8 cellular contexts compared by ENCODE assay signal in genomic region chr11:762421-763072, GRCh38. TPM values are rescaled to one million over a fixed set of nuclear protein-coding genes. Genes with fewer than 3 reads are reported as not detected.
DNase-seq lines count a peak whose midpoint lies in the region; ATAC-seq, FAIRE-seq and TF ChIP-seq lines count a peak whose summit lies in the region.

No MANE protein-coding gene starts in this region.

- H3K27ac Mint-ChIP-seq in activated CD4-positive, alpha-beta T cell treated with anti-CD3 and anti-CD28 coated beads for 36 hours: no peak overlapping the region

- no peak overlapping the region for H3K4me3 ChIP-seq in GM12878

- POLR2A ChIA-PET in activated CD4-positive, alpha-beta T cell treated with anti-CD3 and anti-CD28 coated beads for 36 hours (lab: Charles Lee): no interaction called here
- POLR2A ChIA-PET in GM12878 (lab: Charles Lee): no interaction called here

- no peaks in the 10 kb centered on the region for H3K27me3 Mint-ChIP-seq in activated CD4-positive, alpha-beta T cell treated with anti-CD3 and anti-CD28 coated beads for 36 hours

- intact Hi-C loops in activated CD4-positive, alpha-beta T cell treated with anti-CD3 and anti-CD28 coated beads for 36 hours (cut with DNase I, micrococcal nuclease): no loop called here
- intact Hi-C loops in GM12878 (cut with micrococcal nuclease; ENCODE audit: unreplicated experiment): no loop called here

- RAD21 ChIA-PET in GM12878 (lab: Charles Lee; ENCODE audit: unreplicated experiment): no interaction called here

- peak; percentile 28 for ATAC-seq in activated CD4-positive, alpha-beta T cell treated with anti-CD3 and anti-CD28 coated beads for 36 hours
- ATAC-seq in GM12878 (peak; percentile 62), GM21529 (IDR thresholded peaks at IDR 0.05; ENCODE audit: unreplicated experiment) (no peak)

- no TSS peak for BruUV-seq in GM12878 (replicated peaks; lab: Mats Ljungman, UMichigan)

- no peaks in the 10 kb centered on the region for H3K9me3 ChIP-seq in GM12878 (replicated peaks; ENCODE audit: control insufficient read depth, insufficient read depth, low read length)

- H3K4me3 Mint-ChIP-seq in activated CD4-positive, alpha-beta T cell treated with anti-CD3 and anti-CD28 coated beads for 36 hours: no peak overlapping the region

- SMC1A ChIA-PET in GM12878 (lab: Charles Lee; ENCODE audit: uncharacterized antibody, unreplicated experiment): no interaction called here

- in situ Hi-C loops in GM12878 (cut with MboI): no loop called here

- TF ChIP-seq RAD21 in GM12878 (IDR thresholded peaks at IDR 0.05; ENCODE audit: insufficient read depth, low read depth, low read length): no peak

- H3K4me2 ChIP-seq in GM12878 (ENCODE audit: control insufficient read depth, insufficient read depth): no peak overlapping the region

- no peaks in the 10 kb centered on the region for H3K79me2 ChIP-seq in GM12878 (ENCODE audit: control insufficient read depth, insufficient read depth, low read length)

- 54% methylated on average over 10 of the region's 10 CpGs for WGBS in GM12878 (ENCODE audit: insufficient coverage, insufficient replicate concordance, low lambda C conversion rate, missing lambda C conversion rate)

- TF ChIP-seq CTCF in GM12878 (IDR thresholded peaks at IDR 0.05 in 2 of 3, conservative IDR thresholded peaks at IDR 0.05 in 1 of 3; ENCODE audit: control insufficient read depth in 2 of 3, extremely low read depth in 1 of 3, insufficient read depth in 1 of 3, low read depth in 3 of 3, low read length in 3 of 3): peak in 2 of 3 experiments; percentile 20 to 38; a peak in 2 of 6 replicates

- H3K27ac ChIP-seq in GM12878 (ENCODE audit: control insufficient read depth, insufficient read depth) (no peak overlapping the region), layer of hippocampus (ENCODE audit: low read depth, low read length) (peak overlapping the region; percentile 77)

- no peak for FAIRE-seq in GM12878 (lab: Jason Lieb, UNC)

- H3K27me3 ChIP-seq in GM12878 (replicated peaks in 1 of 2; ENCODE audit: control insufficient read depth in 2 of 2, insufficient read depth in 2 of 2, low read length in 1 of 2) (no peaks in the 10 kb centered on the region), layer of hippocampus (ENCODE audit: control insufficient read depth, insufficient read depth, low read length) (no peaks in the 10 kb centered on the region)

- no peaks in the 10 kb centered on the region for H4K20me1 ChIP-seq in GM12878 (ENCODE audit: control insufficient read depth, insufficient read depth)

- H2AFZ ChIP-seq in GM12878 (ENCODE audit: control insufficient read depth, low read depth, low read length): no peak overlapping the region

- peak; percentile 48 for DNase-seq in activated CD4-positive, alpha-beta T cell treated with anti-CD3 and anti-CD28 coated beads for 36 hours
- DNase-seq in activated CD4-positive, alpha-beta T cell treated with anti-CD3 and anti-CD28 coated beads for 4 hours: no peak
- DNase-seq in NAMALWA (ENCODE audit: low spot score) (peak; percentile 67), GM12878 (ENCODE audit: low read depth, low spot score) (no peak)
- DNase-seq in activated effector memory CD4-positive, alpha-beta T cell treated with Interleukin-2 at 50 U/mL for 16 hours: no peak
- no peak for DNase-seq in central memory CD4-positive, alpha-beta T cell

- H3K9ac ChIP-seq in GM12878 (ENCODE audit: control insufficient read depth, insufficient read depth, low read length): no peak overlapping the region

- peaks cover 29 to 42% of the 10 kb centered on the region in 2 experiments; a peak in 3 of 4 replicates for H3K36me3 ChIP-seq in GM12878 (ENCODE audit: control insufficient read depth in 2 of 2, insufficient read depth in 2 of 2, low read length in 1 of 2)

- H3K4me1 Mint-ChIP-seq in activated CD4-positive, alpha-beta T cell treated with anti-CD3 and anti-CD28 coated beads for 36 hours: peaks cover 17% of the 10 kb centered on the region

- no peak for TF ChIP-seq EP300 in GM12878 (IDR thresholded peaks at IDR 0.05; ENCODE audit: borderline replicate concordance in 1 of 2, control insufficient read depth in 1 of 2, low read depth in 2 of 2, low read length in 2 of 2)

- CTCF ChIA-PET in activated CD4-positive, alpha-beta T cell treated with anti-CD3 and anti-CD28 coated beads for 36 hours (lab: Charles Lee): interaction anchor here (0.5 kb wide), 1 partner anchor 97 kb away, joined by 4 read pairs; no protein-coding TSS in a partner anchor
- CTCF ChIA-PET in GM12878 (lab: Yijun Ruan, JAX): no interaction called here

- H3K4me1 ChIP-seq in GM12878 (ENCODE audit: control insufficient read depth, insufficient read depth, low read length): no peaks in the 10 kb centered on the region

- TF ChIP-seq POLR2A in GM12878 (IDR thresholded peaks at IDR 0.05; ENCODE audit: low read depth, low read length): peak; percentile 70

- peaks cover 40% of the 10 kb centered on the region for H3K36me3 Mint-ChIP-seq in activated CD4-positive, alpha-beta T cell treated with anti-CD3 and anti-CD28 coated beads for 36 hours (ENCODE audit: low read depth)

- no peaks in the 10 kb centered on the region for H3K9me3 Mint-ChIP-seq in activated CD4-positive, alpha-beta T cell treated with anti-CD3 and anti-CD28 coated beads for 36 hours (ENCODE audit: low read depth)

RNA-seq across cellular contexts. Expression of gene GATD1, which starts 14.7 kb away (rescaled TPM):
- 10 to 100 TPM; 45.7 to 59.8 TPM for total RNA-seq in activated CD4-positive, alpha-beta T cell treated with anti-CD3 and anti-CD28 coated beads for 36 hours
- 169 and 199 TPM in 2 replicates for total RNA-seq in GM12878 (2013; cell fraction: nucleolus; rRNA removed)
- total RNA-seq in GM12878 (2014; rRNA removed) (19.0 and 28.2 TPM in 2 replicates), GM12878 (2014; rRNA removed; fragmentation: Illumina TruSeq; extraction: Trizol) (16.3 and 20.3 TPM in 2 replicates), GM12878 (2021) (59.7 and 62.3 TPM in 2 replicates)
- polyA plus RNA-seq in GM12878 (2011; ENCODE audit: low read depth): 29.1 TPM
- polyA plus RNA-seq in GM12878 (2011; rRNA removed) (11.8 and 17.0 TPM in 2 replicates), GM12878 (2014; fragmentation: Illumina TruSeq; extraction: Trizol) (4.3 and 18.5 TPM in 2 replicates), GM12878 (2014; fragmentation: Nextera tagmentation; extraction: Ambion mirVana) (1 to 10 TPM; 1.2 to 3.3 TPM), GM12878 (2014; rRNA removed) (85.8 and 92.6 TPM in 2 replicates), GM12878 (2016; fragmentation: Nextera tagmentation; extraction: Ambion mirVana) (10 to 100 TPM; 24.3 to 28.0 TPM)
- 30.5 and 60.2 TPM in 2 replicates for polyA plus RNA-seq in GM12878 (2011; cell fraction: cytosol; rRNA removed)
- polyA plus RNA-seq in GM12878 (2011; cell fraction: nucleus; rRNA removed): 246 and 392 TPM in 2 replicates
- 21.7 and 24.5 TPM in 2 replicates for polyA plus RNA-seq in GM12878 (2012)
- 8.6 and 24.9 TPM in 2 replicates for polyA minus RNA-seq in GM12878 (2011; rRNA and poly(A)+ RNA removed)
- 8.4 and 13.1 TPM in 2 replicates for polyA minus RNA-seq in GM12878 (2011; cell fraction: cytosol; rRNA and poly(A)+ RNA removed)
- polyA minus RNA-seq in GM12878 (2011; cell fraction: nucleus; rRNA and poly(A)+ RNA removed): 23.9 and 49.5 TPM in 2 replicates

RNA-seq across cellular contexts. Expression of gene TALDO1, which starts 15.3 kb away (rescaled TPM):
- total RNA-seq in activated CD4-positive, alpha-beta T cell treated with anti-CD3 and anti-CD28 coated beads for 36 hours: 100 to 1,000 TPM; 239 to 246 TPM
- 34.6 and 35.6 TPM in 2 replicates for total RNA-seq in GM12878 (2013; cell fraction: nucleolus; rRNA removed)
- total RNA-seq in GM12878 (2014; rRNA removed): 168 and 176 TPM in 2 replicates
- total RNA-seq in GM12878 (2014; rRNA removed; fragmentation: Illumina TruSeq; extraction: Trizol): 139 and 148 TPM in 2 replicates
- total RNA-seq in GM12878 (2021): 226 and 227 TPM in 2 replicates
- polyA plus RNA-seq in GM12878 (2011; ENCODE audit: low read depth): 120 TPM
- 88.2 and 152 TPM in 2 replicates for polyA plus RNA-seq in GM12878 (2011; rRNA removed)
- 193 and 210 TPM in 2 replicates for polyA plus RNA-seq in GM12878 (2011; cell fraction: cytosol; rRNA removed)
- polyA plus RNA-seq in GM12878 (2011; cell fraction: nucleus; rRNA removed): 130 and 164 TPM in 2 replicates
- polyA plus RNA-seq in GM12878 (2012): 116 and 122 TPM in 2 replicates
- polyA plus RNA-seq in GM12878 (2014; fragmentation: Illumina TruSeq; extraction: Trizol): 70.6 and 146 TPM in 2 replicates
- 100 to 1,000 TPM; 121 to 189 TPM for polyA plus RNA-seq in GM12878 (2014; fragmentation: Nextera tagmentation; extraction: Ambion mirVana)
- polyA plus RNA-seq in GM12878 (2014; rRNA removed): 227 and 242 TPM in 2 replicates
- 100 to 1,000 TPM; 293 to 302 TPM for polyA plus RNA-seq in GM12878 (2016; fragmentation: Nextera tagmentation; extraction: Ambion mirVana)
- polyA minus RNA-seq in GM12878 (2011; rRNA and poly(A)+ RNA removed): 51.3 and 80.4 TPM in 2 replicates
- polyA minus RNA-seq in GM12878 (2011; cell fraction: cytosol; rRNA and poly(A)+ RNA removed): 49.3 and 52.0 TPM in 2 replicates
- 13.9 and 22.8 TPM in 2 replicates for polyA minus RNA-seq in GM12878 (2011; cell fraction: nucleus; rRNA and poly(A)+ RNA removed)

RNA-seq across cellular contexts. Expression of gene CEND1, which starts 27.3 kb away (rescaled TPM):
- 1 to 10 TPM in 1 of 2 experiments, under 1 TPM in 1; 0.50 to 1.1 TPM for total RNA-seq in activated CD4-positive, alpha-beta T cell treated with anti-CD3 and anti-CD28 coated beads for 36 hours
- 0.59 and 1.2 TPM in 2 replicates for total RNA-seq in GM12878 (2013; cell fraction: nucleolus; rRNA removed)
- 5.5 and 7.2 TPM in 2 replicates for total RNA-seq in GM12878 (2014; rRNA removed)
- total RNA-seq in GM12878 (2014; rRNA removed; fragmentation: Illumina TruSeq; extraction: Trizol): 1.3 and 2.2 TPM in 2 replicates
- total RNA-seq in GM12878 (2021): 6.9 and 9.0 TPM in 2 replicates
- 0.83 TPM for polyA plus RNA-seq in GM12878 (2011; ENCODE audit: low read depth)
- 0.22 and 0.31 TPM in 2 replicates for polyA plus RNA-seq in GM12878 (2011; rRNA removed)
- 1.2 and 1.5 TPM in 2 replicates for polyA plus RNA-seq in GM12878 (2011; cell fraction: cytosol; rRNA removed)
- polyA plus RNA-seq in GM12878 (2011; cell fraction: nucleus; rRNA removed): 1.2 and 2.8 TPM in 2 replicates
- 2.0 and 3.4 TPM in 2 replicates for polyA plus RNA-seq in GM12878 (2012)
- 0.35 and 1.4 TPM in 2 replicates for polyA plus RNA-seq in GM12878 (2014; fragmentation: Illumina TruSeq; extraction: Trizol)
- under 1 TPM in 1 of 2 experiments, not detected in 1; 0.55 TPM for polyA plus RNA-seq in GM12878 (2014; fragmentation: Nextera tagmentation; extraction: Ambion mirVana)
- 7.3 and 10.1 TPM in 2 replicates for polyA plus RNA-seq in GM12878 (2014; rRNA removed)
- 10 to 100 TPM; 12.7 to 13.6 TPM for polyA plus RNA-seq in GM12878 (2016; fragmentation: Nextera tagmentation; extraction: Ambion mirVana)
- polyA minus RNA-seq in GM12878 (2011; rRNA and poly(A)+ RNA removed): 0.21 TPM in 1 of 2 replicates, not detected in the other
- 0.67 and 1.4 TPM in 2 replicates for polyA minus RNA-seq in GM12878 (2011; cell fraction: cytosol; rRNA and poly(A)+ RNA removed)
- 0.36 and 0.77 TPM in 2 replicates for polyA minus RNA-seq in GM12878 (2011; cell fraction: nucleus; rRNA and poly(A)+ RNA removed)

RNA-seq across cellular contexts. Expression of gene SLC25A22, which starts 35.5 kb away (rescaled TPM):
- 10 to 100 TPM; 33.9 to 36.6 TPM for total RNA-seq in activated CD4-positive, alpha-beta T cell treated with anti-CD3 and anti-CD28 coated beads for 36 hours
- total RNA-seq in GM12878 (2013; cell fraction: nucleolus; rRNA removed): 16.7 and 17.1 TPM in 2 replicates
- total RNA-seq in GM12878 (2014; rRNA removed): 7.5 and 8.3 TPM in 2 replicates
- total RNA-seq in GM12878 (2014; rRNA removed; fragmentation: Illumina TruSeq; extraction: Trizol): 3.6 and 3.9 TPM in 2 replicates
- 22.8 and 27.0 TPM in 2 replicates for total RNA-seq in GM12878 (2021)
- 2.6 TPM for polyA plus RNA-seq in GM12878 (2011; ENCODE audit: low read depth)
- 2.9 and 8.0 TPM in 2 replicates for polyA plus RNA-seq in GM12878 (2011; rRNA removed)
- polyA plus RNA-seq in GM12878 (2011; cell fraction: cytosol; rRNA removed): 5.8 and 10.9 TPM in 2 replicates
- polyA plus RNA-seq in GM12878 (2011; cell fraction: nucleus; rRNA removed): 86.1 and 121 TPM in 2 replicates
- polyA plus RNA-seq in GM12878 (2012): 13.0 and 13.2 TPM in 2 replicates
- 0.68 and 3.3 TPM in 2 replicates for polyA plus RNA-seq in GM12878 (2014; fragmentation: Illumina TruSeq; extraction: Trizol)
- polyA plus RNA-seq in GM12878 (2014; fragmentation: Nextera tagmentation; extraction: Ambion mirVana): under 1 TPM; 0.27 to 0.46 TPM
- 14.8 and 21.1 TPM in 2 replicates for polyA plus RNA-seq in GM12878 (2014; rRNA removed)
- polyA plus RNA-seq in GM12878 (2016; fragmentation: Nextera tagmentation; extraction: Ambion mirVana): 10 to 100 TPM; 14.4 to 18.4 TPM
- 10.6 and 12.7 TPM in 2 replicates for polyA minus RNA-seq in GM12878 (2011; rRNA and poly(A)+ RNA removed)
- polyA minus RNA-seq in GM12878 (2011; cell fraction: cytosol; rRNA and poly(A)+ RNA removed): 9.0 and 9.8 TPM in 2 replicates
- 16.7 and 27.7 TPM in 2 replicates for polyA minus RNA-seq in GM12878 (2011; cell fraction: nucleus; rRNA and poly(A)+ RNA removed)

RNA-seq across cellular contexts. Expression of gene PIDD1, which starts 42.5 kb away (rescaled TPM):
- 10 to 100 TPM; 21.1 to 29.1 TPM for total RNA-seq in activated CD4-positive, alpha-beta T cell treated with anti-CD3 and anti-CD28 coated beads for 36 hours
- 27.7 and 33.8 TPM in 2 replicates for total RNA-seq in GM12878 (2013; cell fraction: nucleolus; rRNA removed)
- total RNA-seq in GM12878 (2014; rRNA removed): 15.6 and 19.1 TPM in 2 replicates
- total RNA-seq in GM12878 (2014; rRNA removed; fragmentation: Illumina TruSeq; extraction: Trizol): 3.8 and 4.0 TPM in 2 replicates
- 33.7 and 42.0 TPM in 2 replicates for total RNA-seq in GM12878 (2021)
- polyA plus RNA-seq in GM12878 (2011; ENCODE audit: low read depth): 5.8 TPM
- polyA plus RNA-seq in GM12878 (2011; rRNA removed): 2.8 and 8.0 TPM in 2 replicates
- 15.9 and 28.4 TPM in 2 replicates for polyA plus RNA-seq in GM12878 (2011; cell fraction: cytosol; rRNA removed)
- polyA plus RNA-seq in GM12878 (2011; cell fraction: nucleus; rRNA removed): 277 and 344 TPM in 2 replicates
- polyA plus RNA-seq in GM12878 (2012): 23.5 and 27.2 TPM in 2 replicates
- 0.54 and 2.1 TPM in 2 replicates for polyA plus RNA-seq in GM12878 (2014; fragmentation: Illumina TruSeq; extraction: Trizol)
- polyA plus RNA-seq in GM12878 (2014; fragmentation: Nextera tagmentation; extraction: Ambion mirVana): under 1 TPM; 0.11 to 0.84 TPM
- polyA plus RNA-seq in GM12878 (2014; rRNA removed): 52.2 and 64.4 TPM in 2 replicates
- polyA plus RNA-seq in GM12878 (2016; fragmentation: Nextera tagmentation; extraction: Ambion mirVana): 10 to 100 TPM; 52.6 to 53.6 TPM
- polyA minus RNA-seq in GM12878 (2011; rRNA and poly(A)+ RNA removed): 3.9 and 12.7 TPM in 2 replicates
- polyA minus RNA-seq in GM12878 (2011; cell fraction: cytosol; rRNA and poly(A)+ RNA removed): 7.5 and 9.9 TPM in 2 replicates
- polyA minus RNA-seq in GM12878 (2011; cell fraction: nucleus; rRNA and poly(A)+ RNA removed): 30.1 and 49.1 TPM in 2 replicates

Comparison
In these comparisons a context has a peak if more than half of its experiments do, and no peak if none do; other contexts are left out.
1. DNase-seq: peak in activated CD4-positive, alpha-beta T cell treated with anti-CD3 and anti-CD28 coated beads for 36 hours (single experiment) and NAMALWA (single experiment); none in activated CD4-positive, alpha-beta T cell treated with anti-CD3 and anti-CD28 coated beads for 4 hours (0 of 2), GM12878 (single experiment), activated effector memory CD4-positive, alpha-beta T cell treated with Interleukin-2 at 50 U/mL for 16 hours (single experiment) and central memory CD4-positive, alpha-beta T cell (single experiment).